Comparison of ENCODE assay signal across 9 cellular contexts in genomic region chr20:23125625-23126191, GRCh38. TPM values are rescaled to one million over a fixed set of nuclear protein-coding genes. Genes with fewer than 3 reads are reported as not detected.
DNase-seq lines count a peak whose midpoint lies in the region; ATAC-seq, FAIRE-seq and TF ChIP-seq lines count a peak whose summit lies in the region.
"Had no signal": no experiment of that assay in that cellular context is flagged by ENCODE, and none has a peak within 500 bp of the region (broad histone marks: within the 10 kb centered on the region; RNA-seq: fewer than 3 reads in every experiment).

No MANE protein-coding gene starts in this region.

- DNase-seq in EH (ENCODE audit: low read depth) (peak; percentile 11), MV-4-11 (lab: John Stamatoyannopoulos, UW) (peak; percentile 100), erythroblast (lab: John Stamatoyannopoulos, UW) (peak; percentile 84 to 88), neural crest cell (ENCODE audit: low read depth, low spot score) (no peak), small intestine (no peak), HFFc6 (no peak)
- DNase-seq: DMS79 had no signal

- no peaks in the 10 kb centered on the region for H3K4me1 ChIP-seq in small intestine (ENCODE audit: control insufficient read depth in 2 of 2, insufficient read depth in 1 of 2, low read depth in 1 of 2, low read length in 1 of 2)

- H3K27me3 Mint-ChIP-seq in neural crest cell (ENCODE audit: low read depth), result no peaks in the 10 kb centered on the region
- H3K27me3 Mint-ChIP-seq in HFFc6 (ENCODE audit: insufficient read depth), result peaks cover 8% of the 10 kb centered on the region

- H3K36me3 ChIP-seq in small intestine (ENCODE audit: control insufficient read depth in 2 of 2, insufficient read depth in 2 of 2, low read length in 2 of 2), result no peaks in the 10 kb centered on the region

- H3K4me3 Mint-ChIP-seq in neural crest cell (no peak overlapping the region), HFFc6 (no peak overlapping the region)

- H3K27ac ChIP-seq in small intestine (ENCODE audit: low read depth in 1 of 2, low read length in 1 of 2), result peak overlapping the region in 1 of 2 donors; percentile 19

- H3K4me1 Mint-ChIP-seq in neural crest cell (no peaks in the 10 kb centered on the region), HFFc6 (ENCODE audit: low read depth) (no peaks in the 10 kb centered on the region)

- no peak overlapping the region for H3K4me3 ChIP-seq in small intestine (ENCODE audit: low read depth in 1 of 2, low read length in 2 of 2)

- ATAC-seq in GM21526 (IDR thresholded peaks at IDR 0.05; ENCODE audit: low FRiP score, unreplicated experiment), result no peak
- ATAC-seq in HG02981 (IDR thresholded peaks at IDR 0.05; ENCODE audit: unreplicated experiment), result no peak

- H3K27ac Mint-ChIP-seq in neural crest cell (ENCODE audit: unreplicated experiment) (peak overlapping the region; percentile 35), HFFc6 (no peak overlapping the region)

- H3K9me3 Mint-ChIP-seq in neural crest cell (no peaks in the 10 kb centered on the region), HFFc6 (no peaks in the 10 kb centered on the region)

- FAIRE-seq in small intestine (lab: Jason Lieb, UNC), result no peak

- no peak for TF ChIP-seq CTCF in neural crest cell (conservative IDR thresholded peaks at IDR 0.05)
- TF ChIP-seq CTCF in HFFc6 (IDR thresholded peaks at IDR 0.05), result no peak

- H3K36me3 Mint-ChIP-seq in neural crest cell (ENCODE audit: low read depth) (no peaks in the 10 kb centered on the region), HFFc6 (ENCODE audit: low read depth) (no peaks in the 10 kb centered on the region)

- no peak for TF ChIP-seq POLR2A in erythroblast (IDR thresholded peaks at IDR 0.05; ENCODE audit: low read length)

- H3K9me3 ChIP-seq in small intestine (ENCODE audit: control insufficient read depth, low read depth), result no peaks in the 10 kb centered on the region

- H3K27me3 ChIP-seq in small intestine (ENCODE audit: control insufficient read depth in 2 of 2, insufficient read depth in 2 of 2, low read length in 2 of 2), result no peaks in the 10 kb centered on the region

- WGBS in small intestine, 3 donors, result 31 to 61% (median 32%) methylated on average over 5 of the region's 5 CpGs

RNA-seq across cellular contexts. Expression of gene CD93, which starts 39.6 kb away (rescaled TPM):
- total RNA-seq in neural crest cell, result 0.44 and 0.50 TPM in 2 replicates
- polyA plus RNA-seq in small intestine, result 10 to 100 TPM in 1 of 3 donors, 1 to 10 TPM in 1, under 1 TPM in 1; 0.67 to 36.7 (median 1.6) TPM
- total RNA-seq in HFFc6 (2021; fragmentation: NEBNext Ultra II Directional; extraction: Animal tissue kit (Norgen Biotek cat#: 25700)), result not detected

Comparison
In these comparisons a context has a peak if more than half of its experiments do, and no peak if none do; other contexts are left out.
1. DNase-seq: peak in EH (single experiment), MV-4-11 (single experiment) and erythroblast (2 of 2); none in neural crest cell (single experiment), small intestine (single experiment) and HFFc6 (single experiment).